In the genomic region with DNA sequence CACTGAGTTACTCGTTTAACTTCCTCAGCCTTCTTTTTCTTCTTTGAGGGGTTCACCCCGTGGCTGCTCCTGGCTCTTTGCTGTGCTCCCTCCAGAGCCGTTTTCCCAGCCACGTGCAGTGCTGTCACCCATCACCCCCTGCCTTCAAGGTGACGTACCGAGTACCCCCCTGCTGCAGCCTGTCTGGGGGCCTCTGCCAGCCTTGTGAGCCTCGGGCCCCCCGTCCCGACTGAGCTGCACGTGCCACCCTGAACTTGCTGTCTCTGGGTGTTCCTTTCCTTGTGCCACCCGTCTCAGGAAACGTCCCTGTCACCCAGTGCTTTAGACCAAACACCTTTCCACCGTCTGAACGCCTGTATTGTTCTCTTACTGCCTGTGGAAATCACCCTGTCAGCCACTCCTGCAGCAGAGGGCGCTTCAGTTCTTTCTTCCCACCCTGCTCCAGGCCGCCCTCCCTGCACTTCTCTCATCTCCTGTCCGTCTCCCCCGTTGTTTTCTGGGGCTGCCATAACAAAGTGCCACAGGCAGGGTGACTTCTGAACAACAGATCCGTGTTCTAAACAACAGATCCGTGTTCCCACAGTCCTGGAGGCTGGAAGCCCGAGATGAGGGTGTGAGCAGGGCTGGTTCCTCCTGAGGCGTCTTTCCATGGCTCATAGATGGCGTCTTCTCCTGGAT, we compare ENCODE assay signal across 14 cellular contexts. TPM values are rescaled to one million over a fixed set of nuclear protein-coding genes. Genes with fewer than 3 reads are reported as not detected.
DNase-seq lines count a peak whose midpoint lies in the region; ATAC-seq and TF ChIP-seq lines count a peak whose summit lies in the region.
"Had no signal": no experiment of that assay in that cellular context is flagged by ENCODE, and none has a peak within 500 bp of the region (broad histone marks: within the 10 kb centered on the region; RNA-seq: fewer than 3 reads in every experiment).

No MANE protein-coding gene starts in this region.

- no peak overlapping the region for H3K18ac ChIP-seq in IMR-90 (ENCODE audit: low read depth, low read length)

- H3K14ac ChIP-seq in IMR-90 (replicated peaks; ENCODE audit: low read depth, low read length), result no peak overlapping the region

- H3K79me2 ChIP-seq in SK-N-SH (ENCODE audit: insufficient read depth), result no peaks in the 10 kb centered on the region

- peak overlapping the region; percentile 15 to 47 for H3K27ac Mint-ChIP-seq in effector memory CD8-positive, alpha-beta T cell
- peak overlapping the region; percentile 88 for H3K27ac Mint-ChIP-seq in nephron progenitor cell

- no peak overlapping the region for H2BK120ac ChIP-seq in IMR-90 (ENCODE audit: low read depth, low read length)

- H3K9me3 Mint-ChIP-seq in effector memory CD8-positive, alpha-beta T cell, result no peaks in the 10 kb centered on the region
- H3K9me3 Mint-ChIP-seq in nephron progenitor cell, result no peaks in the 10 kb centered on the region

- H3K4me3 Mint-ChIP-seq in effector memory CD8-positive, alpha-beta T cell, result no peak overlapping the region
- H3K4me3 Mint-ChIP-seq in nephron progenitor cell, result no peak overlapping the region

- dilution Hi-C loops in IMR-90 (cut with HindIII; ENCODE audit: low sequenced_read_pairs, unreplicated experiment), result no loop called here

- H3K36me3 ChIP-seq in SK-N-SH (replicated peaks in 1 of 2; ENCODE audit: control insufficient read depth in 1 of 2, insufficient read depth in 2 of 2, low read length in 1 of 2), result peaks cover 4 to 74% of the 10 kb centered on the region in 2 experiments
- H3K36me3 ChIP-seq in IMR-90 (ENCODE audit: control insufficient read depth, insufficient read depth, low read length), result peaks cover 38% of the 10 kb centered on the region

- no peak overlapping the region for H2BK20ac ChIP-seq in IMR-90 (ENCODE audit: low read depth, low read length)

- H3K27ac ChIP-seq in SK-N-SH (ENCODE audit: low read depth in 2 of 2, low read length in 1 of 2) (peak overlapping the region in 1 of 2 experiments; percentile 93; a peak in 1 of 4 replicates), IMR-90 (ENCODE audit: insufficient read depth, low read length) (no peak overlapping the region)
- H3K27ac ChIP-seq: suprapubic skin had no signal

- H3K9me2 ChIP-seq in SK-N-SH, result no peaks in the 10 kb centered on the region

- H4K91ac ChIP-seq in IMR-90 (ENCODE audit: insufficient read depth, low read depth, low read length), result no peak overlapping the region

- no peak overlapping the region for H2AK5ac ChIP-seq in IMR-90 (ENCODE audit: low read depth, low read length)

- TF ChIP-seq CTCF in SK-N-SH (IDR thresholded peaks at IDR 0.05), result no peak
- no peak for TF ChIP-seq CTCF in IMR-90 (conservative IDR thresholded peaks at IDR 0.05; ENCODE audit: low read depth, low read length)
- no peak for TF ChIP-seq CTCF in nephron progenitor cell (IDR thresholded peaks at IDR 0.05)

- CTCF ChIA-PET in SK-N-SH (lab: Yijun Ruan, JAX), result interaction anchor here (2.2 kb wide), 1 partner anchor 9 kb away, joined by 8 read pairs; no protein-coding TSS in a partner anchor
- CTCF ChIA-PET in IMR-90 (lab: Yijun Ruan, JAX), result no interaction called here

- H3K79me1 ChIP-seq in IMR-90 (ENCODE audit: low read depth in 1 of 2, low read length in 2 of 2), result peaks cover 13 to 35% of the 10 kb centered on the region in 2 experiments

- in situ Hi-C loops in IMR-90 (cut with MboI; ENCODE audit: low sequenced_read_pairs), result no loop called here

- peak; percentile 54 for DNase-seq in SK-N-SH
- DNase-seq in IMR-90, result no peak
- no peak for DNase-seq in effector memory CD8-positive, alpha-beta T cell
- peak; percentile 22 for DNase-seq in nephron progenitor cell
- DNase-seq in AML-193 (lab: John Stamatoyannopoulos, UW), result no peak
- DNase-seq in medulla oblongata (ENCODE audit: extremely low spot score), result no peak
- DNase-seq: activated CD4-positive, CD25-positive, alpha-beta regulatory T cell; aorta; DMS53; MV-4-11; PC-3 had no signal

- H3K4me1 Mint-ChIP-seq in effector memory CD8-positive, alpha-beta T cell (ENCODE audit: low read depth in 2 of 2), result peaks cover 23 to 24% of the 10 kb centered on the region in 2 donors
- H3K4me1 Mint-ChIP-seq in nephron progenitor cell, result peaks cover 37% of the 10 kb centered on the region

- H3K4me1 ChIP-seq in SK-N-SH (ENCODE audit: control insufficient read depth in 1 of 2, insufficient read depth in 2 of 2, low read depth in 1 of 2, low read length in 1 of 2) (peaks cover 0 to 33% of the 10 kb centered on the region in 2 experiments; a peak in 2 of 4 replicates), IMR-90 (ENCODE audit: control insufficient read depth, insufficient read depth, low read length) (peaks cover 2% of the 10 kb centered on the region)
- H3K4me1 ChIP-seq: suprapubic skin had no signal

- H3K4me3 ChIP-seq in SK-N-SH (ENCODE audit: low read depth in 2 of 2, low read length in 1 of 2) (no peak overlapping the region), IMR-90 (ENCODE audit: insufficient read depth, low read depth, low read length) (no peak overlapping the region)
- H3K4me3 ChIP-seq: suprapubic skin had no signal

- H3K27me3 Mint-ChIP-seq in effector memory CD8-positive, alpha-beta T cell, result no peaks in the 10 kb centered on the region
- H3K27me3 Mint-ChIP-seq in nephron progenitor cell (ENCODE audit: low read depth, poor library complexity), result no peaks in the 10 kb centered on the region

- peak overlapping the region; percentile 18 for H2AK9ac ChIP-seq in IMR-90 (replicated peaks; ENCODE audit: low read depth, low read length, poor library complexity)

- H3K9ac ChIP-seq in SK-N-SH (no peak overlapping the region), IMR-90 (ENCODE audit: low read depth, low read length) (no peak overlapping the region)

- intact Hi-C loops in IMR-90 (cut with micrococcal nuclease), result no loop called here

- H4K20me1 ChIP-seq in SK-N-SH (ENCODE audit: insufficient read depth) (no peaks in the 10 kb centered on the region), IMR-90 (ENCODE audit: insufficient read depth, low read length) (peaks cover 17% of the 10 kb centered on the region; the same call in 1 of the 2 replicates)

- peaks cover 36% of the 10 kb centered on the region for H3K36me3 Mint-ChIP-seq in effector memory CD8-positive, alpha-beta T cell (ENCODE audit: insufficient read depth)
- H3K36me3 Mint-ChIP-seq in nephron progenitor cell (ENCODE audit: low read depth), result peaks cover 57% of the 10 kb centered on the region

- H3K9me3 ChIP-seq in SK-N-SH (no peaks in the 10 kb centered on the region), IMR-90 (ENCODE audit: control insufficient read depth, insufficient read depth, low read length) (no peaks in the 10 kb centered on the region)
- H3K9me3 ChIP-seq: suprapubic skin had no signal

- POLR2A ChIA-PET in SK-N-SH (lab: Yijun Ruan, JAX), result no interaction called here
- POLR2A ChIA-PET in IMR-90 (lab: Charles Lee; ENCODE audit: unreplicated experiment), result no interaction called here

- H3K27me3 ChIP-seq in SK-N-SH (ENCODE audit: insufficient read depth) (no peaks in the 10 kb centered on the region), IMR-90 (ENCODE audit: control insufficient read depth, insufficient read depth, low read length) (no peaks in the 10 kb centered on the region)
- H3K27me3 ChIP-seq: suprapubic skin had no signal

- no peak overlapping the region for H2BK5ac ChIP-seq in IMR-90 (ENCODE audit: low read depth, low read length, poor library complexity, severe bottlenecking)

- no peak for TF ChIP-seq POLR2A in IMR-90 (IDR thresholded peaks at IDR 0.05; ENCODE audit: low read depth, low read length)

- no peak for TF ChIP-seq EP300 in SK-N-SH (IDR thresholded peaks at IDR 0.05; ENCODE audit: borderline replicate concordance in 1 of 2, low read depth in 1 of 2, low read length in 1 of 2)

- no peak overlapping the region for H3K4ac ChIP-seq in IMR-90 (ENCODE audit: low read depth, low read length)

- no peaks in the 10 kb centered on the region for H3F3A ChIP-seq in SK-N-SH (replicated peaks; ENCODE audit: insufficient read depth)

- BruUV-seq in IMR-90 (replicated peaks; lab: Mats Ljungman, UMichigan), result no TSS peak

- H4K5ac ChIP-seq in IMR-90 (ENCODE audit: low read depth, low read length), result no peak overlapping the region

- no peak overlapping the region for H2BK15ac ChIP-seq in IMR-90 (ENCODE audit: low read depth, low read length)

- H2AFZ ChIP-seq in SK-N-SH (ENCODE audit: low read depth) (no peak overlapping the region), IMR-90 (replicated peaks; ENCODE audit: low read length, poor library complexity) (no peak overlapping the region)

- no peak overlapping the region for H3K56ac ChIP-seq in IMR-90 (ENCODE audit: extremely low read depth, insufficient read depth, low read length)

- TF ChIP-seq RAD21 in SK-N-SH (IDR thresholded peaks at IDR 0.05; ENCODE audit: low read length) (peak; percentile 28), IMR-90 (IDR thresholded peaks at IDR 0.05; ENCODE audit: low read length) (no peak)

- peaks cover 17% of the 10 kb centered on the region for H3K9me1 ChIP-seq in IMR-90 (ENCODE audit: insufficient read depth, low read length)

- no peak overlapping the region for H4K8ac ChIP-seq in IMR-90 (ENCODE audit: low read depth in 2 of 2, low read length in 2 of 2)

- WGBS in SK-N-SH (ENCODE audit: low lambda C conversion rate), result 90% methylated on average over 23 of the region's 23 CpGs
- WGBS in IMR-90 (ENCODE audit: extremely low coverage in 2 of 2, insufficient read length in 1 of 2), 2 experiments, result 81% methylated on average over 12 of the region's 23 CpGs; no CpG with 5 or more reads in 1 of the 2 experiments

- H3K4me2 ChIP-seq in SK-N-SH, result no peak overlapping the region
- H3K4me2 ChIP-seq in IMR-90 (ENCODE audit: low read depth, low read length), result no peak overlapping the region

- H3K23ac ChIP-seq in IMR-90 (ENCODE audit: low read depth, low read length), result no peak overlapping the region

- ATAC-seq in SK-N-SH treated with all-trans-retinoic acid at 6 μM for 48 hours (no peak), IMR-90 (ENCODE audit: low read depth) (no peak), HG03196 (IDR thresholded peaks at IDR 0.05; ENCODE audit: unreplicated experiment) (no peak)
- no peak for ATAC-seq in effector memory CD8-positive, alpha-beta T cell (replicated peaks)
- ATAC-seq: PC-3 had no signal

TF ChIP-seq in IMR-90, 13 proteins besides CTCF, POLR2A, EP300 and RAD21 (continues in another document):
- no peak for TF ChIP-seq MAFK (IDR thresholded peaks at IDR 0.05; ENCODE audit: low read depth, low read length)

RNA-seq across cellular contexts. Expression of a gene that starts 44.6 kb away (rescaled TPM):
- 11.9 and 13.4 TPM in 2 replicates for polyA plus RNA-seq in SK-N-SH (2012; rRNA removed)
- polyA plus RNA-seq in SK-N-SH (2012; cell fraction: cytosol; rRNA removed), result 9.4 and 10.7 TPM in 2 replicates
- polyA plus RNA-seq in SK-N-SH (2012; cell fraction: nucleus; rRNA removed), result 23.5 and 27.6 TPM in 2 replicates
- total RNA-seq in IMR-90 (2012; rRNA removed), result 12.7 and 16.4 TPM in 2 replicates
- 14.0 and 14.5 TPM in 2 replicates for polyA plus RNA-seq in IMR-90 (2012; rRNA removed)
- 9.0 and 12.3 TPM in 2 replicates for polyA plus RNA-seq in IMR-90 (2012; cell fraction: cytosol; rRNA removed)
- polyA plus RNA-seq in IMR-90 (2012; cell fraction: nucleus; rRNA removed; ENCODE audit: low replicate concordance), result 26.3 and 32.3 TPM in 2 replicates

RNA-seq across cellular contexts. Expression of a gene that starts 51.9 kb away (rescaled TPM):
- 15.9 and 19.6 TPM in 2 replicates for polyA plus RNA-seq in SK-N-SH (2012; rRNA removed)
- polyA plus RNA-seq in SK-N-SH (2012; cell fraction: cytosol; rRNA removed), result 19.1 and 24.8 TPM in 2 replicates
- 25.6 and 42.1 TPM in 2 replicates for polyA plus RNA-seq in SK-N-SH (2012; cell fraction: nucleus; rRNA removed)
- 27.4 and 45.8 TPM in 2 replicates for total RNA-seq in IMR-90 (2012; rRNA removed)
- polyA plus RNA-seq in IMR-90 (2012; rRNA removed), result 23.9 and 27.3 TPM in 2 replicates
- 4.1 and 6.3 TPM in 2 replicates for polyA plus RNA-seq in IMR-90 (2012; cell fraction: cytosol; rRNA removed)
- polyA plus RNA-seq in IMR-90 (2012; cell fraction: nucleus; rRNA removed; ENCODE audit: low replicate concordance), result 13.7 and 128 TPM in 2 replicates

Comparison
In these comparisons a context has a peak if more than half of its experiments do, and no peak if none do; other contexts are left out.
1. DNase-seq: peak in SK-N-SH (single experiment) and nephron progenitor cell (single experiment); none in IMR-90 (single experiment), effector memory CD8-positive, alpha-beta T cell (0 of 3), AML-193 (0 of 2) and medulla oblongata (single experiment).